ENCODE assay signal across 10 cellular contexts in the genomic region with DNA sequence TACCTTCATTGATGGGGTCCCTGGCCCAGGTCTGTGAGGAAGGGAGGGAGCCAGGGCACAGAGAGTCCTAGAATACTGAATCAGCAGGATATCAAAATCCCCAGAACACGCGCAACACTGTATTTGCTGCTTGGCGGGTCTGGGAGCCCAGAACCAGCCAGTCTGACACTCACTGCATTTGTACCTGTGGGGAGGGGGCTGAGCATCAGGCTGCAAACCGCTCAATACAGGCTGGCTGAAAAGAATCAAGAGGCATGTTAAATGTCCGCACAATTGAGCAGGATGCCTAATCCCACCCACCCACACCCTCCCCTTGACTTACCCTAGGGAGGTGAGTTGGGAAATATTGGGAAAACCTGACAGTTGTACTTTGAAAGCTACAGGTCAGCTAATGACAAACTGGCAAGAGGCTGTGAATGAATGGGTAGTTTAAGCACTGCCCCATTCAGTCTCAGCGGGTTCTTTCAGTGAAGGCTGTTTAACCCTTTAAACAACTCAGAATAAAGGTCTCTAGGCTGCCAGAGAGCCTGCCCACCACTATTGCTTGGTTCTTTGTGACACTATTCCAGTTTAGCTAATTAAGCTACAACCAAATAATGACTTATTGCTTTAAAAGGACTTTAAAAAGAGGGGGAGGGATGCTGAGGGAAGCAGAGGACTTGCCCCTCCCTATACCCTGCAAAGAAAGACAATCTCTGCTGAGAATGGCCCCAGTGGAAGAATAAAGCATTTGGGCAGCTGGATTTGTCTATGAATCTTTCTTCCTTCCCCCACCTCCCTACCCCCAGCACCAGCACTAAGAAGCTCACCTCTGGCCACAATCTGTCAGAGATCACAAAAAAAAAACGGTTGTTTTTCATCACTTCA. TPM values are rescaled to one million over a fixed set of nuclear protein-coding genes. Genes with fewer than 3 reads are reported as not detected.
DNase-seq lines count a peak whose midpoint lies in the region; ATAC-seq, FAIRE-seq and TF ChIP-seq lines count a peak whose summit lies in the region.
"Had no signal": no experiment of that assay in that cellular context is flagged by ENCODE, and none has a peak within 500 bp of the region (broad histone marks: within the 10 kb centered on the region; RNA-seq: fewer than 3 reads in every experiment).

No MANE protein-coding gene starts in this region.

- no peak for TF ChIP-seq POLR2A in K562 (conservative IDR thresholded peaks at IDR 0.05)
- TF ChIP-seq POLR2A in body of pancreas (IDR thresholded peaks at IDR 0.05), result no peak

- intact Hi-C loops in K562 (cut with micrococcal nuclease) (loop anchor here (5.0 kb wide), 1 partner anchor 167 kb away; no protein-coding TSS in a partner anchor), body of pancreas (cut with DNase I) (no loop called here)

- peak overlapping the region; percentile 33 to 60; a peak in 2 of 4 replicates for H3K9ac ChIP-seq in K562 (ENCODE audit: insufficient read depth in 1 of 2, low read depth in 2 of 2, low read length in 2 of 2)
- H3K9ac ChIP-seq in iPS-20b (ENCODE audit: low read depth, low read length), result peak overlapping the region; percentile 74; the same call in 1 of the 2 replicates
- H3K9ac ChIP-seq in skeletal muscle tissue (ENCODE audit: low read depth in 1 of 3, low read length in 3 of 3), result no peak overlapping the region

- H3K79me2 ChIP-seq in K562 (ENCODE audit: control insufficient read depth, insufficient read depth, low read length), result peaks cover 100% of the 10 kb centered on the region

- DNase-seq in K562 (ENCODE audit: extremely low read depth in 1 of 4, low spot score in 3 of 4) (no peak), NCI-H446 (lab: John Stamatoyannopoulos, UW) (no peak), body of pancreas (no peak), DMS 273 treated with DMSO at 0.1 percent for 48 hours (lab: John Stamatoyannopoulos, UW) (no peak)
- DNase-seq: stimulated activated naive CD8-positive, alpha-beta T cell treated with anti-CD3 and anti-CD28 coated beads, Interleukin-15, amount 100 ng/mL, for 72 hours had no signal

- no peaks in the 10 kb centered on the region for H3K9me1 ChIP-seq in K562 (ENCODE audit: control insufficient read depth, insufficient read depth, low read length)

- 71% methylated on average over 5 of the region's 7 CpGs for WGBS in K562 (ENCODE audit: insufficient coverage, low coverage, missing lambda C conversion rate)
- 41 to 48% methylated on average over 7 of the region's 7 CpGs for WGBS in body of pancreas, 2 donors

- H3K4me2 ChIP-seq in K562 (ENCODE audit: insufficient read depth, low read length), result peak overlapping the region; percentile 77

- H3K27ac ChIP-seq in HEK293 (ENCODE audit: extremely low read depth, low read depth, low read length) (no peak overlapping the region), K562 (ENCODE audit: extremely low read depth, low read depth, low read length) (no peak overlapping the region), iPS-20b (ENCODE audit: low read length) (no peak overlapping the region), skeletal muscle tissue (ENCODE audit: low read depth, low read length) (peak overlapping the region; percentile 45), body of pancreas (peak overlapping the region in 2 of 4 donors; percentile 2 to 25)

- TF ChIP-seq EP300 in K562 (IDR thresholded peaks at IDR 0.05; ENCODE audit: low read length), result no peak

- TF ChIP-seq CTCF in HEK293 (tag by site-specific recombination; IDR thresholded peaks at IDR 0.05) (no peak), K562 (IDR thresholded peaks at IDR 0.05 in 2 of 3, conservative IDR thresholded peaks at IDR 0.05 in 1 of 3; ENCODE audit: insufficient read depth in 2 of 3, low read depth in 1 of 3, low read length in 3 of 3) (no peak), body of pancreas (IDR thresholded peaks at IDR 0.05) (no peak)

- FAIRE-seq in K562 (lab: Jason Lieb, UNC), result no peak

- no peak overlapping the region; the same call in 1 of the 2 replicates for H2AFZ ChIP-seq in K562 (ENCODE audit: low read depth, low read length)

- H3K9me3 ChIP-seq in HEK293 (ENCODE audit: control insufficient read depth, insufficient read depth, low read depth, low read length) (no peaks in the 10 kb centered on the region), K562 (replicated peaks; ENCODE audit: control insufficient read depth, insufficient read depth, low read depth, low read length) (no peaks in the 10 kb centered on the region), iPS-20b (ENCODE audit: insufficient read depth, low read depth, low read length) (no peaks in the 10 kb centered on the region), skeletal muscle tissue (ENCODE audit: control insufficient read depth in 3 of 3, low read length in 3 of 3) (no peaks in the 10 kb centered on the region), body of pancreas (no peaks in the 10 kb centered on the region)

- H3K36me3 ChIP-seq in HEK293 (ENCODE audit: control insufficient read depth in 2 of 2, insufficient read depth in 1 of 2, low read length in 2 of 2) (no peaks in the 10 kb centered on the region), K562 (ENCODE audit: control insufficient read depth, insufficient read depth, low read length) (peaks cover 45% of the 10 kb centered on the region; the same call in 2 of the 3 replicates), iPS-20b (ENCODE audit: insufficient read depth, low read depth, low read length) (peaks cover 70% of the 10 kb centered on the region), skeletal muscle tissue (ENCODE audit: control insufficient read depth in 3 of 3, insufficient read depth in 3 of 3, low read length in 3 of 3) (peaks cover 0 to 2% (median 0%) of the 10 kb centered on the region in 3 donors), body of pancreas (replicated peaks in 1 of 2; ENCODE audit: insufficient read depth in 1 of 2, low read depth in 2 of 2) (no peaks in the 10 kb centered on the region)

- POLR2A ChIA-PET in HEK293 (lab: Yijun Ruan, JAX), result interaction anchor here (1.0 kb wide), 1 partner anchor 14 kb away, joined by 5 read pairs; no protein-coding TSS in a partner anchor
- POLR2A ChIA-PET in K562 (lab: Yijun Ruan, JAX), result interaction anchor here (0.6 to 1.7 kb wide), 4 partner anchors 8 to 229 kb away, joined by 3 to 11 read pairs (median 4); no protein-coding TSS in a partner anchor

- H4K20me1 ChIP-seq in K562 (replicated peaks; ENCODE audit: control insufficient read depth, insufficient read depth, low read length), result peaks cover 27% of the 10 kb centered on the region; the same call in 1 of the 2 replicates

- no peak overlapping the region for H3K4me3 ChIP-seq in HEK293 (ENCODE audit: low read depth, low read length)
- H3K4me3 ChIP-seq in K562, result peak overlapping the region; percentile 31; the same call in 1 of the 2 replicates
- peak overlapping the region; percentile 96 for H3K4me3 ChIP-seq in iPS-20b (ENCODE audit: low read length)
- H3K4me3 ChIP-seq in skeletal muscle tissue (ENCODE audit: low read length in 3 of 3), result peak overlapping the region in 1 of 3 donors; percentile 19
- H3K4me3 ChIP-seq in body of pancreas, result no peak overlapping the region

- H3K27me3 ChIP-seq in K562 (ENCODE audit: control insufficient read depth in 2 of 2, insufficient read depth in 2 of 2, low read length in 2 of 2) (no peaks in the 10 kb centered on the region), iPS-20b (ENCODE audit: insufficient read depth, low read length) (peaks cover 15% of the 10 kb centered on the region; the same call in 1 of the 2 replicates), skeletal muscle tissue (ENCODE audit: control insufficient read depth in 3 of 3, insufficient read depth in 3 of 3, low read length in 3 of 3) (peaks cover 27 to 55% (median 39%) of the 10 kb centered on the region in 3 donors), body of pancreas (peaks cover 0 to 5% of the 10 kb centered on the region in 2 donors)

- no peak for TF ChIP-seq RAD21 in K562 (CRISPR knock-in tag; conservative IDR thresholded peaks at IDR 0.05 in 1 of 2, IDR thresholded peaks at IDR 0.05 in 1 of 2)

- no TSS peak for BruUV-seq in K562 (replicated peaks; lab: Mats Ljungman, UMichigan)

- H3K4me1 ChIP-seq in HEK293 (ENCODE audit: control insufficient read depth, insufficient read depth, low read length) (peaks cover 46% of the 10 kb centered on the region), K562 (replicated peaks in 1 of 2; ENCODE audit: control insufficient read depth in 2 of 2, insufficient read depth in 2 of 2, low read length in 2 of 2) (peaks cover 34 to 37% of the 10 kb centered on the region in 2 experiments), iPS-20b (ENCODE audit: insufficient read depth, low read length) (peaks cover 55% of the 10 kb centered on the region), skeletal muscle tissue (ENCODE audit: control insufficient read depth in 3 of 3, insufficient read depth in 3 of 3, low read length in 3 of 3) (peaks cover 49 to 55% (median 49%) of the 10 kb centered on the region in 3 donors), body of pancreas (peaks cover 14% of the 10 kb centered on the region)

- CTCF ChIA-PET in HEK293 (lab: Yijun Ruan, JAX), result interaction anchor here (0.5 to 1.1 kb wide), 4 partner anchors 31 to 309 kb away, joined by 3 to 5 read pairs (median 4); no protein-coding TSS in a partner anchor
- CTCF ChIA-PET in K562 (lab: Yijun Ruan, JAX; ENCODE audit: low intra/inter-chr PET ratio), result interaction anchor here (0.7 kb wide), 1 partner anchor 229 kb away, joined by 4 read pairs; no protein-coding TSS in a partner anchor

- ATAC-seq in K562, result no peak
- no peak for ATAC-seq in body of pancreas
- ATAC-seq: activated naive CD4-positive, alpha-beta T cell treated with anti-CD3 and anti-CD28 coated beads, Interleukin-2, amount 50 U/mL, for 72 hours; sciatic nerve; stimulated activated naive CD8-positive, alpha-beta T cell treated with anti-CD3 and anti-CD28 coated beads, Interleukin-15, amount 100 ng/mL, for 72 hours had no signal

- in situ Hi-C loops in K562 (cut with MboI), result no loop called here

RNA-seq across cellular contexts. Expression of a gene that starts 5.0 kb away (rescaled TPM):
- 49.3 and 108 TPM in 2 replicates for total RNA-seq in K562 (2011; cell fraction: chromatin; rRNA removed; ENCODE audit: low replicate concordance)
- 62.4 and 87.6 TPM in 2 replicates for total RNA-seq in K562 (2011; cell fraction: nucleolus; rRNA removed)
- 57.4 and 69.9 TPM in 2 replicates for total RNA-seq in K562 (2011; cell fraction: nucleoplasm; rRNA removed)
- total RNA-seq in K562 (2014; rRNA removed) (11.2 and 20.4 TPM in 2 replicates), K562 (2014; rRNA removed; fragmentation: Illumina TruSeq; extraction: Trizol) (8.8 and 9.5 TPM in 2 replicates), K562 (2015; rRNA removed; fragmentation: Illumina TruSeq; extraction: Trizol) (7.1 and 8.9 TPM in 2 replicates), K562 (2021) (20.0 and 24.2 TPM in 2 replicates), skeletal muscle tissue (6.3 TPM), body of pancreas (10 to 100 TPM in 1 of 2 donors, 1 to 10 TPM in 1; 6.7 to 18.5 TPM)
- polyA plus RNA-seq in K562 (2011; rRNA removed) (6.0 and 6.3 TPM in 2 replicates), K562 (2014; fragmentation: Illumina TruSeq; extraction: Trizol) (12.2 and 19.8 TPM in 2 replicates), K562 (2014; fragmentation: Nextera tagmentation; extraction: Ambion mirVana) (1 to 10 TPM; 2.6 to 3.1 TPM), K562 (2014; rRNA removed) (11.6 and 14.9 TPM in 2 replicates)
- polyA plus RNA-seq in K562 (2011; cell fraction: cytosol; rRNA removed), result 5.5 and 10.9 TPM in 2 replicates
- 15.8 and 47.7 TPM in 2 replicates for polyA plus RNA-seq in K562 (2011; cell fraction: nucleus; rRNA removed)
- polyA plus RNA-seq in K562 (2012), result 16.9 and 24.3 TPM in 2 replicates
- polyA minus RNA-seq in K562 (2011; rRNA and poly(A)+ RNA removed), result 9.9 and 18.2 TPM in 2 replicates
- polyA minus RNA-seq in K562 (2011; cell fraction: cytosol; rRNA and poly(A)+ RNA removed), result 8.3 and 14.6 TPM in 2 replicates
- polyA minus RNA-seq in K562 (2011; cell fraction: nucleus; rRNA and poly(A)+ RNA removed), result 26.0 and 38.8 TPM in 2 replicates

Comparison
In these comparisons a context has a peak if more than half of its experiments do, and no peak if none do; other contexts are left out.
1. H3K4me3 ChIP-seq: peak in K562 (single experiment) and iPS-20b (single experiment); none in HEK293 (single experiment) and body of pancreas (0 of 2).
2. H3K9ac ChIP-seq: peak in K562 (2 of 2) and iPS-20b (single experiment); none in skeletal muscle tissue (0 of 3).